Comparison of ENCODE assay signal across 1 cellular context in genomic region chr9:108105885-108106284, GRCh38.
TF ChIP-seq lines count a peak whose summit lies in the region.

No MANE protein-coding gene starts in this region.

TF ChIP-seq in HCT116, 20 proteins besides CTCF, POLR2A, EP300 and RAD21:
- TF ChIP-seq REST (IDR thresholded peaks at IDR 0.05; ENCODE audit: low read depth) (no peak), CEBPB (IDR thresholded peaks at IDR 0.05; ENCODE audit: low read depth) (no peak), ZBTB33 (IDR thresholded peaks at IDR 0.05; ENCODE audit: extremely low read depth, insufficient replicate concordance, low read length) (no peak), SP1 (IDR thresholded peaks at IDR 0.05; ENCODE audit: low read depth) (no peak), ZNF274 (IDR thresholded peaks at IDR 0.05; ENCODE audit: low read depth, low read length) (no peak), SIN3A (IDR thresholded peaks at IDR 0.05; ENCODE audit: low read depth) (no peak), ELF1 (IDR thresholded peaks at IDR 0.05; ENCODE audit: borderline replicate concordance, low read depth) (no peak), ATF3 (IDR thresholded peaks at IDR 0.05) (no peak), EZH2 (IDR thresholded peaks at IDR 0.05) (no peak), FOSL1 (IDR thresholded peaks at IDR 0.05; ENCODE audit: low read depth) (no peak), CBX3 (IDR thresholded peaks at IDR 0.05; ENCODE audit: low read depth) (no peak), ZFX (IDR thresholded peaks at IDR 0.05) (no peak)
TF ChIP-seq in HCT116: peak in this region for 0.
